8 cellular contexts compared by ENCODE assay signal in genomic region chr2:204544961-204545860, GRCh38. TPM values are rescaled to one million over a fixed set of nuclear protein-coding genes. Genes with fewer than 3 reads are reported as not detected.
DNase-seq lines count a peak whose midpoint lies in the region; ATAC-seq and TF ChIP-seq lines count a peak whose summit lies in the region.

Gene PARD3B, plus strand, starts transcription at chr2:204545475. Its CDS starts 525 bp downstream, at chr2:204546000.

- no peaks in the 10 kb centered on the region for H3K9me3 ChIP-seq in CD8-positive, alpha-beta T cell (ENCODE audit: low read length)
- H3K9me3 ChIP-seq in HUES6 (ENCODE audit: control insufficient read depth, insufficient read depth, low read depth, low read length) (no peaks in the 10 kb centered on the region), gastrocnemius medialis (no peaks in the 10 kb centered on the region)

- intact Hi-C loops in CD8-positive, alpha-beta T cell (cut with DNase I, micrococcal nuclease) = no loop called here
- intact Hi-C loops in gastrocnemius medialis (cut with DNase I; ENCODE audit: low total_unique reads) = loop anchor here (10.0 kb wide), 1 partner anchor 320 kb away; no protein-coding TSS in a partner anchor

- no peak within 1 kb of the TSS for H3K27ac ChIP-seq in CD8-positive, alpha-beta T cell (ENCODE audit: low read depth, low read length)
- no peak within 1 kb of the TSS for H3K27ac ChIP-seq in HUES6 (ENCODE audit: low read depth, low read length)
- peak within 1 kb of the TSS; percentile 47 to 82 (median 73) for H3K27ac ChIP-seq in gastrocnemius medialis

- POLR2A ChIA-PET in CD8-positive, alpha-beta T cell (lab: Charles Lee) = interaction anchor here (0.6 kb wide), 1 partner anchor 188 kb away, joined by 3 read pairs; no protein-coding TSS in a partner anchor

- no peaks in the 10 kb centered on the region for H3K36me3 Mint-ChIP-seq in CD8-positive, alpha-beta T cell

- H3K4me1 Mint-ChIP-seq in CD8-positive, alpha-beta T cell (ENCODE audit: low read depth) = peaks cover 9% of the 10 kb centered on the region

- in situ Hi-C loops in gastrocnemius medialis (cut with MboI; ENCODE audit: low sequenced_read_pairs in 4 of 4) = no loop called here

- TF ChIP-seq POLR2A in gastrocnemius medialis (IDR thresholded peaks at IDR 0.05) = peak in 1 of 2 donors; percentile 34

- H3K9ac ChIP-seq in HUES6 (ENCODE audit: low read length) = peak within 1 kb of the TSS; percentile 58

- no peaks in the 10 kb centered on the region for H3K36me3 ChIP-seq in CD8-positive, alpha-beta T cell (ENCODE audit: insufficient read depth, low read length)
- H3K36me3 ChIP-seq in HUES6 (ENCODE audit: control insufficient read depth, insufficient read depth, low read length) (no peaks in the 10 kb centered on the region), gastrocnemius medialis (no peaks in the 10 kb centered on the region)

- no peak within 1 kb of the TSS for H3K27ac Mint-ChIP-seq in CD8-positive, alpha-beta T cell

- no peaks in the 10 kb centered on the region for H3K27me3 ChIP-seq in CD8-positive, alpha-beta T cell (ENCODE audit: insufficient read depth, low read length)
- H3K27me3 ChIP-seq in HUES6 (ENCODE audit: control insufficient read depth, insufficient read depth, low read length) = peaks cover 41% of the 10 kb centered on the region
- no peaks in the 10 kb centered on the region for H3K27me3 ChIP-seq in gastrocnemius medialis

- H3K27me3 Mint-ChIP-seq in CD8-positive, alpha-beta T cell (ENCODE audit: low read depth) = peaks cover 37% of the 10 kb centered on the region

- peak within 1 kb of the TSS; percentile 56 for H3K4me3 ChIP-seq in CD8-positive, alpha-beta T cell (ENCODE audit: low read depth, low read length)
- peak within 1 kb of the TSS; percentile 72 for H3K4me3 ChIP-seq in HUES6 (ENCODE audit: low read depth, low read length)
- peak within 1 kb of the TSS; percentile 70 to 82 (median 78) for H3K4me3 ChIP-seq in gastrocnemius medialis

- peaks cover 6% of the 10 kb centered on the region for H3K4me1 ChIP-seq in CD8-positive, alpha-beta T cell (ENCODE audit: insufficient read depth, low read length)
- H3K4me1 ChIP-seq in HUES6 (ENCODE audit: control insufficient read depth, insufficient read depth, low read length) (peaks cover 29% of the 10 kb centered on the region), gastrocnemius medialis (peaks cover 14 to 20% of the 10 kb centered on the region in 2 donors)

- no peak for TF ChIP-seq CTCF in CD8-positive, alpha-beta T cell (IDR thresholded peaks at IDR 0.05)
- no peak for TF ChIP-seq CTCF in gastrocnemius medialis (IDR thresholded peaks at IDR 0.05 in 4 of 5, conservative IDR thresholded peaks at IDR 0.05 in 1 of 5)

- DNase-seq in CD8-positive, alpha-beta T cell = peak in 4 of 7 experiments; percentile 4 to 50 (median 9)
- peak; percentile 55 for DNase-seq in SKM-1 (lab: John Stamatoyannopoulos, UW; ENCODE audit: unreplicated experiment)
- DNase-seq in central memory CD4-positive, alpha-beta T cell = peak; percentile 3
- DNase-seq in iPS-NIHi11 (ENCODE audit: low spot score) = peak; percentile 82
- peak; percentile 9 to 43 for DNase-seq in gastrocnemius medialis

- H3K4me3 Mint-ChIP-seq in CD8-positive, alpha-beta T cell = peak within 1 kb of the TSS; percentile 87

- CTCF ChIA-PET in CD8-positive, alpha-beta T cell (lab: Charles Lee) = interaction anchor here (0.5 kb wide), 1 partner anchor 1454 kb away, joined by 3 read pairs; no protein-coding TSS in a partner anchor

- peak; percentile 42 for ATAC-seq in CD8-positive, alpha-beta T cell
- ATAC-seq in GM21390 (IDR thresholded peaks at IDR 0.05; ENCODE audit: unreplicated experiment) (peak; percentile 64), gastrocnemius medialis (peak; percentile 72 to 85), GM18517 (IDR thresholded peaks at IDR 0.05; ENCODE audit: unreplicated experiment) (no peak)

- H3K9me3 Mint-ChIP-seq in CD8-positive, alpha-beta T cell = no peaks in the 10 kb centered on the region

RNA-seq across cellular contexts. Expression of gene PARD3B, which starts in this region (rescaled TPM):
- total RNA-seq in CD8-positive, alpha-beta T cell = under 1 TPM; 0.54 to 0.92 TPM
- total RNA-seq in gastrocnemius medialis = 10 to 100 TPM in 1 of 4 donors, 1 to 10 TPM in 3; 2.2 to 15.5 (median 4.6) TPM

Comparison
In these comparisons a context has a peak if more than half of its experiments do, and no peak if none do; other contexts are left out.
1. Peak in DNase-seq, ATAC-seq and H3K4me3 ChIP-seq in CD8-positive, alpha-beta T cell; RNA of the gene not detected or under 1 TPM.
2. DNase-seq: peak in every context shown above with its lines; median percentile 82 in iPS-NIHi11; 55 in SKM-1; 26 in gastrocnemius medialis; 9 in CD8-positive, alpha-beta T cell; 3 in central memory CD4-positive, alpha-beta T cell.
3. H3K27ac ChIP-seq: peak in gastrocnemius medialis (4 of 4); none in CD8-positive, alpha-beta T cell (single experiment) and HUES6 (single experiment).
4. Peak in every context shown above with its lines, with median percentiles within 50 percentile points of each other: H3K4me3 ChIP-seq.